9 cellular contexts compared by ENCODE assay signal in the genomic region with DNA sequence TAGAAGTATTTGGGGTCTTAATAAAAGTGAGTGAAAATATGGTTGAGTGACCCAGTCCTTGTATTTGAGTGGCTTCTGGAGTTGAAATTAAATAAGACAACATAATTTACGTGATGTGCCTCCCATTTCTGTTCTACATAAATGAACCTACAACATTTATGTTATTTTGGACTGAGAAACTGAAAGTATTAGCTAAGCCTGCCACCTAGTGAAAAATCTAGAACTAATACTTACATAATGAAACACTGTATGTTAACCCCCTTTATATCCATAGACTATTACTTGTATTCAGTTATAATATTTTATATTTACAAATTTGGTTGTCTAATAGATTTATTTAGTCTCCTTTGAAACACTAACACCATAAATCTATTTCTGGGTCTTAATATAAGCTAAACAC.
DNase-seq lines count a peak whose midpoint lies in the region; ATAC-seq and TF ChIP-seq lines count a peak whose summit lies in the region.
"Had no signal": no experiment of that assay in that cellular context is flagged by ENCODE, and none has a peak within 500 bp of the region (broad histone marks: within the 10 kb centered on the region; RNA-seq: fewer than 3 reads in every experiment).

No MANE protein-coding gene starts in this region.

- no peaks in the 10 kb centered on the region for H3K9me3 Mint-ChIP-seq in endodermal cell

- intact Hi-C loops in testis (cut with DNase I; ENCODE audit: low total_unique reads) (no loop called here), left cardiac atrium (cut with DNase I) (loop anchor here in 1 of 2 donors (5.0 kb wide), 1 partner anchor 367 kb away; no protein-coding TSS in a partner anchor)

- no peak overlapping the region for H3K27ac Mint-ChIP-seq in endodermal cell
- H3K27ac Mint-ChIP-seq: immature natural killer cell had no signal

- H3K27ac ChIP-seq in endodermal cell (ENCODE audit: low read depth, low read length): no peak overlapping the region
- H3K27ac ChIP-seq in testis: no peak overlapping the region

- H3K27me3 ChIP-seq in endodermal cell (ENCODE audit: control insufficient read depth, insufficient read depth, low read length, poor library complexity, severe bottlenecking) (no peaks in the 10 kb centered on the region), testis (no peaks in the 10 kb centered on the region)

- no peak overlapping the region for H3K9ac ChIP-seq in endodermal cell (ENCODE audit: extremely low read depth, low read length, poor library complexity, severe bottlenecking)

- H3K36me3 Mint-ChIP-seq in endodermal cell (ENCODE audit: low read depth): no peaks in the 10 kb centered on the region
- H3K36me3 Mint-ChIP-seq: immature natural killer cell had no signal

- no peaks in the 10 kb centered on the region for H3K36me3 ChIP-seq in endodermal cell (ENCODE audit: control insufficient read depth, insufficient read depth, low read length)
- no peaks in the 10 kb centered on the region for H3K36me3 ChIP-seq in testis (ENCODE audit: low read depth, missing control alignments)

- no peaks in the 10 kb centered on the region for H3K27me3 Mint-ChIP-seq in endodermal cell (ENCODE audit: insufficient read depth)

- 89% methylated on average over 1 of the region's 1 CpG; no CpG with 5 or more reads in 1 of the 2 experiments for WGBS in endodermal cell (ENCODE audit: insufficient coverage in 1 of 2, insufficient read length in 1 of 2), 2 experiments
- WGBS in testis, 2 donors: 73 to 77% methylated on average over 1 of the region's 1 CpG

- H3K4me3 ChIP-seq in endodermal cell (ENCODE audit: low read length) (no peak overlapping the region), testis (no peak overlapping the region)

- H3K9me3 ChIP-seq in endodermal cell (ENCODE audit: control insufficient read depth, low read length): no peaks in the 10 kb centered on the region
- H3K9me3 ChIP-seq in testis: no peaks in the 10 kb centered on the region

- TF ChIP-seq CTCF in endodermal cell (conservative IDR thresholded peaks at IDR 0.05) (peak; percentile 52), testis (IDR thresholded peaks at IDR 0.05) (no peak)

- ATAC-seq in GM21360 (IDR thresholded peaks at IDR 0.05; ENCODE audit: unreplicated experiment): peak; percentile 53
- no peak for ATAC-seq in left cardiac atrium

- DNase-seq in AG08395 (ENCODE audit: low spot score) (peak; percentile 17), NCI-H226 (peak; percentile 16), endodermal cell (no peak), CD1c-positive myeloid dendritic cell (ENCODE audit: extremely low spot score) (no peak), testis (no peak), T1000 (lab: John Stamatoyannopoulos, UW) (no peak), left cardiac atrium (no peak)
- DNase-seq: immature natural killer cell had no signal

- peaks cover 35% of the 10 kb centered on the region for H3K4me1 Mint-ChIP-seq in endodermal cell
- H3K4me1 Mint-ChIP-seq: immature natural killer cell had no signal

- H3K4me1 ChIP-seq in endodermal cell (ENCODE audit: control insufficient read depth, insufficient read depth, low read length) (peaks cover 9% of the 10 kb centered on the region), testis (no peaks in the 10 kb centered on the region)

- TF ChIP-seq POLR2A in testis (IDR thresholded peaks at IDR 0.05): no peak

- H3K4me3 Mint-ChIP-seq in endodermal cell: no peak overlapping the region
- H3K4me3 Mint-ChIP-seq: immature natural killer cell had no signal

Comparison
In these comparisons a context has a peak if more than half of its experiments do, and no peak if none do; other contexts are left out.
1. DNase-seq: peak in AG08395 (single experiment) and NCI-H226 (single experiment); none in endodermal cell (single experiment), CD1c-positive myeloid dendritic cell (single experiment), testis (single experiment), T1000 (single experiment) and left cardiac atrium (single experiment).